Comparison of ENCODE assay signal across 8 cellular contexts in genomic region chr21:45923146-45923545, GRCh38. TPM values are rescaled to one million over a fixed set of nuclear protein-coding genes. Genes with fewer than 3 reads are reported as not detected.
DNase-seq lines count a peak whose midpoint lies in the region; ATAC-seq and TF ChIP-seq lines count a peak whose summit lies in the region.

No MANE protein-coding gene starts in this region.

- no peak overlapping the region for H3K27ac ChIP-seq in naive thymus-derived CD4-positive, alpha-beta T cell (ENCODE audit: low read depth, low read length)

- POLR2A ChIA-PET in naive thymus-derived CD4-positive, alpha-beta T cell (lab: Charles Lee) = interaction anchor here (0.7 kb wide), 1 partner anchor 34 kb away, joined by 3 read pairs; no protein-coding TSS in a partner anchor

- no peaks in the 10 kb centered on the region for H3K27me3 Mint-ChIP-seq in naive thymus-derived CD4-positive, alpha-beta T cell

- H3K4me3 Mint-ChIP-seq in naive thymus-derived CD4-positive, alpha-beta T cell = peak overlapping the region in 2 of 10 donors; percentile 44 to 51

- no peak overlapping the region for H3K4me3 ChIP-seq in epithelial cell of esophagus (ENCODE audit: low read length)
- H3K4me3 ChIP-seq in naive thymus-derived CD4-positive, alpha-beta T cell (ENCODE audit: low read length) = no peak overlapping the region

- H3K27ac Mint-ChIP-seq in naive thymus-derived CD4-positive, alpha-beta T cell = no peak overlapping the region

- no peaks in the 10 kb centered on the region for H3K27me3 ChIP-seq in naive thymus-derived CD4-positive, alpha-beta T cell (ENCODE audit: control insufficient read depth in 2 of 2, insufficient read depth in 2 of 2, low read length in 2 of 2)

- DNase-seq in DMS114 treated with DMSO at 0.1 percent for 48 hours (lab: John Stamatoyannopoulos, UW; ENCODE audit: unreplicated experiment) (peak; percentile 6), MV-4-11 (lab: John Stamatoyannopoulos, UW) (peak; percentile 60), epithelial cell of esophagus (ENCODE audit: low read depth) (peak; percentile 20), NCI-H82 treated with DMSO at 0.1 percent for 48 hours (lab: John Stamatoyannopoulos, UW; ENCODE audit: unreplicated experiment) (no peak)
- peak; percentile 40 for DNase-seq in activated CD8-positive, alpha-beta memory T cell treated with anti-CD3 and anti-CD28 coated beads, Interleukin-2, amount 50 U/mL, for 1 hour (ENCODE audit: extremely low read depth)
- DNase-seq in naive thymus-derived CD4-positive, alpha-beta T cell = peak; percentile 34 to 84 (median 75)
- peak; percentile 38 for DNase-seq in stimulated activated CD8-positive, alpha-beta memory T cell treated with anti-CD3 and anti-CD28 coated beads, Interleukin-7, amount 100 ng/mL, for 24 hours (ENCODE audit: low read depth)

- intact Hi-C loops in naive thymus-derived CD4-positive, alpha-beta T cell (cut with micrococcal nuclease) = loop anchor here in 1 of 2 donors (1.0 to 2.0 kb wide), 3 partner anchors 30 to 327 kb away; no protein-coding TSS in a partner anchor

- peaks cover 0 to 22% (median 17%) of the 10 kb centered on the region in 7 donors for H3K4me1 Mint-ChIP-seq in naive thymus-derived CD4-positive, alpha-beta T cell

- no peaks in the 10 kb centered on the region for H3K36me3 ChIP-seq in naive thymus-derived CD4-positive, alpha-beta T cell (ENCODE audit: control insufficient read depth in 2 of 3, insufficient read depth in 3 of 3, low read length in 3 of 3)

- H3K9me3 Mint-ChIP-seq in naive thymus-derived CD4-positive, alpha-beta T cell = peaks cover 0 to 2% (median 0%) of the 10 kb centered on the region in 11 donors

- CTCF ChIA-PET in naive thymus-derived CD4-positive, alpha-beta T cell (lab: Charles Lee) = interaction anchor here (0.6 to 1.9 kb wide), 6 partner anchors 30 to 484 kb away, joined by 3 to 18 read pairs (median 3); no protein-coding TSS in a partner anchor

- H3K36me3 Mint-ChIP-seq in naive thymus-derived CD4-positive, alpha-beta T cell = no peaks in the 10 kb centered on the region

- no peaks in the 10 kb centered on the region for H3K9me3 ChIP-seq in naive thymus-derived CD4-positive, alpha-beta T cell (ENCODE audit: control insufficient read depth in 2 of 3, low read length in 3 of 3)

- H3K4me1 ChIP-seq in naive thymus-derived CD4-positive, alpha-beta T cell (ENCODE audit: control insufficient read depth in 2 of 2, insufficient read depth in 2 of 2, low read length in 2 of 2) = peaks cover 0 to 14% of the 10 kb centered on the region in 2 donors

- peak; percentile 32 for TF ChIP-seq CTCF in epithelial cell of esophagus (IDR thresholded peaks at IDR 0.05; ENCODE audit: insufficient read depth, low read depth, low read length, missing control alignments)

- ATAC-seq in naive thymus-derived CD4-positive, alpha-beta T cell = peak; percentile 90
- no peak for ATAC-seq in HG02623 (IDR thresholded peaks at IDR 0.05; ENCODE audit: unreplicated experiment)

RNA-seq across cellular contexts. Expression of gene COL6A1, which starts 58.4 kb away (rescaled TPM):
- 10 to 100 TPM in 2 of 5 experiments, 1 to 10 TPM in 2, under 1 TPM in 1; 0.22 to 17.1 (median 9.5) TPM for total RNA-seq in naive thymus-derived CD4-positive, alpha-beta T cell
- 1 to 10 TPM in 1 of 2 donors, under 1 TPM in 1; 0.92 to 2.4 TPM for polyA plus RNA-seq in naive thymus-derived CD4-positive, alpha-beta T cell
